In the genomic region with DNA sequence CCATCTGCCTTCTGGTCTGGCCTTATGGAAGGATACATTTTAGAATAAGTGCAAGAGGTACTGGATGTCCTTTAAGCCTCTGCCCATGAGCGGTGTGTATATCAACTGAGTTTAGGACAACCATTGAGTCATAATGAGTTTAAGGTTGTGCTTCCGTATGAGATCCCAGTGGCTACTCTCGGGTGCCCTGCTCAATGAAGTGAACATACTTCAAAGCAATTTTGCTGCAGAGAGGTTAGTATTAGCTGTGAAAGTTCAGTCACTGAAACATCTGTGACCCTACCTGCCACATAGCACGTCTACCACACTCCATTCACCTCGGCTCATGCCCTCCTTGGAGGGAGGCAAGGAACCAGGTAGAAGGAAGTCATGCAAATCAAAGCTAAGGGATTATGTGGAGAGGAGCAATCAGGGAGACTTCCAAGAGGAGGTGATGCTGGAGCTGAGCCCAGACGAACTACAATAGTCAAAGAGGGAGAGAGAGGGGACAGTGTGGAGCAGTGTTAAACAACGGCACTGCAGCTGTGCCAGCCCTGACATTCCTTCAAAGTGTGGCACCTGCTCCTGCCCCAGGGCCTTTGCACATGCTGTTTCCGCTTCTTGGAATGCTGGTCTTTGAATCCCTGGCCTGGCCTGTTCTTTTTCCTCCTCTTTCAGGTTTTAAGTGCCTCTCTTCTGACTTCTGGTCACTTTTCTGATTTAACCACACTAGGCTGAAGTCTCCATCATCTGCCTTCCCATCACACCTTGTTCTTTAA, we compare ENCODE assay signal across 28 cellular contexts. TPM values are rescaled to one million over a fixed set of nuclear protein-coding genes. Genes with fewer than 3 reads are reported as not detected.
DNase-seq lines count a peak whose midpoint lies in the region; ATAC-seq, FAIRE-seq and TF ChIP-seq lines count a peak whose summit lies in the region.
"Had no signal": no experiment of that assay in that cellular context is flagged by ENCODE, and none has a peak within 500 bp of the region (broad histone marks: within the 10 kb centered on the region; RNA-seq: fewer than 3 reads in every experiment).

No MANE protein-coding gene starts in this region.

- intact Hi-C loops in Right ventricle myocardium superior (cut with DNase I) = loop anchor here (5.0 kb wide), 1 partner anchor 271 kb away; no protein-coding TSS in a partner anchor

- ATAC-seq in GM21447 (IDR thresholded peaks at IDR 0.05; ENCODE audit: unreplicated experiment) (peak; percentile 47), HG03439 (IDR thresholded peaks at IDR 0.05; ENCODE audit: unreplicated experiment) (peak; percentile 49), Right ventricle myocardium superior (ENCODE audit: poor library complexity) (no peak)
- ATAC-seq: heart right ventricle, left colon, psoas muscle, SK-N-SH treated with all-trans-retinoic acid at 6 μM for 48 hours had no signal

- peak; percentile 77 for FAIRE-seq in GM12892 (lab: Jason Lieb, UNC)

- DNase-seq in GM12892 (ENCODE audit: insufficient read length) (no peak), islet precursor cell (peak; percentile 25), T-helper 9 cell (no peak), MV-4-11 (lab: John Stamatoyannopoulos, UW) (no peak), Right ventricle myocardium superior (no peak), SW 1271 (lab: John Stamatoyannopoulos, UW) (no peak)
- DNase-seq: activated CD4-positive, alpha-beta T cell treated with anti-CD3 and anti-CD28 coated beads, Interleukin-2, amount 50 U/mL, for 1 hour; activated effector memory CD4-positive, alpha-beta T cell treated with anti-CD3 and anti-CD28 coated beads, Interleukin-2, amount 50 U/mL, for 16 hours; activated T-cell treated with anti-CD3 and anti-CD28 coated beads for 4 hours; heart right ventricle; left colon; mesenchymal stem cell; NCI-H1105 treated with DMSO at 0.1 percent for 48 hours; NCI-H2029 treated with DMSO at 0.1 percent for 48 hours; NCI-H226; NCI-H774; psoas muscle; stimulated activated CD4-positive, alpha-beta T cell treated with anti-CD3 and anti-CD28 coated beads, Interleukin-2, amount 100 ng/mL, for 24 hours; substantia nigra; upper lobe of left lung; WERI-Rb-1 had no signal

- no peak for TF ChIP-seq POLR2A in GM12892 (IDR thresholded peaks at IDR 0.05; ENCODE audit: low read depth, low read length)

RNA-seq across cellular contexts. Expression of a gene that starts 25.4 kb away (rescaled TPM):
- 0.23 TPM for polyA plus RNA-seq in GM12892 (2012; ENCODE audit: missing spikeins)
- total RNA-seq in Right ventricle myocardium superior = not detected
- total RNA-seq: cerebellum; skeletal muscle tissue; T-helper 2 cell treated with Interferon-gamma antibody and Interleukin-4, amounts not matched to agents 100 ng/mL and 5 ng/mL, for 36 hours had no signal
- polyA plus RNA-seq: IgD-negative memory B cell had no signal
